In the genomic region with DNA sequence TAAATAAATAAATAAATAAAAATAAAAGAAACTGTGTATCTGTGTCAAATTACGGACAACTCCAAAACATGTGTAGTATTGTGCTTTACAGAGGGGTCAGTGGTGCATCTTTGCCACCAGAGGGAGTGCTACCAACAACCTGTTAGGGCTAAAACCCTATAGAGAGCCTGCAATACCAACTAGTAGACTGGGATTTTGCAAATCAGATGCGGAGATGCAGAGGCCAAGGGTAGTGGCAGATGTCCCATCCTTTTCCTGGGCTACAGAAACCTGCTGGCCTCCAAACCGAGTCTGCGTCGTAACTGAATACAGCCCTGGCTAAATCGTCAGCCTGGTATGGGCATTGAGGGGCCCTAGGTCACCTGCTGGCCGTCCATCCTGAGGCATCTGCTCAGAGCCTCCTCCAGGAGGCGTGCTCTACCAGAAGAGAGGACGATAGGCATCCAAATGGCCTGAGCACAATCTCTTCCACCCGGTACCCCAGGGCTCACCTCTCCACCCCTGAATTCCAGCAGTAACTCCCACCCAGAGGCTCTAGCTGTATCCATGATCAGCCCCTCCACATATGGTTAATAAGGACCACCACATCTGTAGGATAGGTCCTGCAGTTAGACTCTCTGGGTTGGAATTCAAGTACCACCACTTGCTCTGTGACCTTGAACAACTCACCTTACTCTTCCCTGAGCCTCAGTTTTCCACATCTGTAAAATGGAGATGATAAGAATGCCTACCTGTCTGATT, we compare ENCODE assay signal across 8 cellular contexts. TPM values are rescaled to one million over a fixed set of nuclear protein-coding genes. Genes with fewer than 3 reads are reported as not detected.
DNase-seq lines count a peak whose midpoint lies in the region; ATAC-seq and TF ChIP-seq lines count a peak whose summit lies in the region.

No MANE protein-coding gene starts in this region.

- peak overlapping the region; percentile 63 for H3K4me2 ChIP-seq in SU-DHL-6 (ENCODE audit: low read depth, low read length, poor library complexity, severe bottlenecking)

- TF ChIP-seq CTCF in A673 (conservative IDR thresholded peaks at IDR 0.05; ENCODE audit: low read depth, low read length) (peak; percentile 82), SU-DHL-6 (IDR thresholded peaks at IDR 0.05; ENCODE audit: insufficient read depth, low read length, poor library complexity, severe bottlenecking) (peak; percentile 86)

- no peaks in the 10 kb centered on the region for H3K9me2 ChIP-seq in SU-DHL-6 (replicated peaks; ENCODE audit: insufficient read depth, low read length)

- intact Hi-C loops in A673 (cut with micrococcal nuclease; ENCODE audit: unreplicated experiment) (loop anchor here (1.0 to 2.0 kb wide), 2 partner anchors 146 to 205 kb away; no protein-coding TSS in a partner anchor), left cardiac atrium (cut with DNase I) (loop anchor here in 1 of 2 donors (5.0 kb wide), 1 partner anchor 145 kb away; no protein-coding TSS in a partner anchor)

- no peaks in the 10 kb centered on the region for H3K79me2 ChIP-seq in SU-DHL-6 (ENCODE audit: insufficient read depth, low read length)

- H3K9ac ChIP-seq in SU-DHL-6 (ENCODE audit: low read length) (peak overlapping the region; percentile 22; the same call in 1 of the 2 replicates), rectal smooth muscle tissue (ENCODE audit: low read length) (no peak overlapping the region)

- CTCF ChIA-PET in A673 (lab: Charles Lee) = no interaction called here

- no peaks in the 10 kb centered on the region for H3K4me1 ChIP-seq in A673 (ENCODE audit: insufficient read depth, low read length, poor library complexity, severe bottlenecking)
- no peaks in the 10 kb centered on the region for H3K4me1 ChIP-seq in rectal smooth muscle tissue (ENCODE audit: control insufficient read depth, insufficient read depth, low read length)

- POLR2A ChIA-PET in A673 (lab: Charles Lee; ENCODE audit: low non-redundant PET) = no interaction called here

- BruUV-seq in A673 (replicated peaks; lab: Mats Ljungman, UMichigan) = no TSS peak

- H2AFZ ChIP-seq in SU-DHL-6 (ENCODE audit: low read depth, low read length, severe bottlenecking) = peak overlapping the region; percentile 86

- peak; percentile 97 for ATAC-seq in GM18502 (IDR thresholded peaks at IDR 0.05; ENCODE audit: poor library complexity, unreplicated experiment)
- peak; percentile 89 for ATAC-seq in HG02884 (IDR thresholded peaks at IDR 0.05; ENCODE audit: unreplicated experiment)
- ATAC-seq in left cardiac atrium = peak; percentile 91 to 97

- H3K27ac ChIP-seq in A673 (ENCODE audit: low read depth, low read length, poor library complexity, severe bottlenecking) = no peak overlapping the region
- H3K27ac ChIP-seq in SU-DHL-6 (ENCODE audit: low read depth, low read length) = no peak overlapping the region
- no peak overlapping the region for H3K27ac ChIP-seq in rectal smooth muscle tissue (ENCODE audit: low read depth, low read length)

- H3K27me3 ChIP-seq in A673 (replicated peaks; ENCODE audit: insufficient read depth, low read depth, low read length, poor library complexity) (no peaks in the 10 kb centered on the region), SU-DHL-6 (ENCODE audit: low read length) (no peaks in the 10 kb centered on the region), rectal smooth muscle tissue (ENCODE audit: control insufficient read depth, insufficient read depth, low read length) (no peaks in the 10 kb centered on the region)

- no peaks in the 10 kb centered on the region for H4K20me1 ChIP-seq in SU-DHL-6 (ENCODE audit: low read depth, low read length)

- no peaks in the 10 kb centered on the region for H3F3A ChIP-seq in SU-DHL-6 (ENCODE audit: insufficient read depth)

- DNase-seq in A673 (ENCODE audit: low spot score) (peak; percentile 89), NCI-H1436 (lab: John Stamatoyannopoulos, UW) (peak; percentile 61), anterior cingulate cortex (lab: John Stamatoyannopoulos, UW) (peak in 30 of 58 donors; percentile 12 to 77 (median 34)), left cardiac atrium (no peak)

- H3K36me3 ChIP-seq in A673 (ENCODE audit: insufficient read depth, low read length, poor library complexity, severe bottlenecking) (no peaks in the 10 kb centered on the region), SU-DHL-6 (ENCODE audit: low read length) (no peaks in the 10 kb centered on the region), rectal smooth muscle tissue (ENCODE audit: control insufficient read depth, insufficient read depth, low read length) (no peaks in the 10 kb centered on the region)

- H3K9me3 ChIP-seq in A673 (ENCODE audit: low read depth, low read length, poor library complexity, severe bottlenecking) (no peaks in the 10 kb centered on the region), SU-DHL-6 (ENCODE audit: insufficient read depth, low read length) (no peaks in the 10 kb centered on the region)

- peak overlapping the region; percentile 20 for H3K4me3 ChIP-seq in A673 (ENCODE audit: low read depth, low read length, poor library complexity, severe bottlenecking)
- H3K4me3 ChIP-seq in SU-DHL-6 (ENCODE audit: insufficient read depth, low read length, poor library complexity, severe bottlenecking) = peak overlapping the region; percentile 33
- H3K4me3 ChIP-seq in rectal smooth muscle tissue (ENCODE audit: low read length) = peak overlapping the region; percentile 17

RNA-seq across cellular contexts. Expression of gene RRP12, which starts 6.2 kb away (rescaled TPM):
- 68.6 and 86.2 TPM in 2 replicates for total RNA-seq in A673 (2021)
- 10 to 100 TPM in 1 of 2 donors, 1 to 10 TPM in 1; 7.6 to 27.2 TPM for total RNA-seq in left cardiac atrium

RNA-seq across cellular contexts. Expression of gene PGAM1, which starts 18.6 kb away (rescaled TPM):
- total RNA-seq in A673 (2021) (603 and 668 TPM in 2 replicates), left cardiac atrium (100 to 1,000 TPM; 258 to 344 TPM)

RNA-seq across cellular contexts. Expression of gene EXOSC1, which starts 38.4 kb away (rescaled TPM):
- total RNA-seq in A673 (2021) (52.7 and 56.4 TPM in 2 replicates), left cardiac atrium (10 to 100 TPM; 16.6 to 18.6 TPM)

RNA-seq across cellular contexts. Expression of gene ZDHHC16, which starts 38.6 kb away (rescaled TPM):
- 44.8 and 49.2 TPM in 2 replicates for total RNA-seq in A673 (2021)
- 10 to 100 TPM; 26.2 to 26.5 TPM for total RNA-seq in left cardiac atrium
